Comparison of ENCODE assay signal across 1 cellular context in the genomic region with DNA sequence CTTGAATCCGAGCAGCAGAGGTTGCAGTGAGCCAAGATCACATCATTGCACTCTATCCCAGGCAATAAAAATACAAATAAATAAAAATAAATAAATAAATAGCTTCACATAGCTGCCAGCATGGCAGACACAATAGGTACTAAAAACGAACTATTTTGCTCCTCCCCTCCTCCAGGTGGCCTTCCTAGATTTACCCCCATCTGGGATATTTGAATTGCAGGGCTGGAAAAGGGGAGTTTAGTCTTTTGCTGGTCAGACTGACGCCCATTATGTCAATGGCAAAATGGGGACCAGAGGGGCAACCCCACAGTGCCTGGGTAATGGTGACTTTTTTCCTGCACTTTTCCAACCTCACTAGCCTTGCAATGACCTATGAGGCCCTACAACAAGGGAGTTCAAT.
TF ChIP-seq lines count a peak whose summit lies in the region.

No MANE protein-coding gene starts in this region.

TF ChIP-seq in K562, 482 proteins besides CTCF, POLR2A, EP300 and RAD21:
- TF ChIP-seq TAF15 (IDR thresholded peaks at IDR 0.05; ENCODE audit: low read depth, low read length) = no peak
- peak; percentile 50; the same call in 1 of the 2 replicates for TF ChIP-seq ZNF436 (CRISPR knock-in tag; IDR thresholded peaks at IDR 0.05)
- no peak for TF ChIP-seq MAFK (IDR thresholded peaks at IDR 0.05; ENCODE audit: low read length)
- TF ChIP-seq ZFP36 (IDR thresholded peaks at IDR 0.05; ENCODE audit: low read depth, low read length, partially characterized antibody) = peak; percentile 95
- peak; percentile 60 for TF ChIP-seq RBM25 (IDR thresholded peaks at IDR 0.05; ENCODE audit: low read depth, low read length, severe bottlenecking)
- peak; percentile 5 for TF ChIP-seq BRD9 (IDR thresholded peaks at IDR 0.05; ENCODE audit: low read depth, partially characterized antibody)
- TF ChIP-seq CBX3 (IDR thresholded peaks at IDR 0.05; ENCODE audit: borderline replicate concordance in 1 of 2, low read length in 2 of 2) = 0 out of 3 replicates have a peak, but pooled peaks of 1 of the 2 experiments have one; percentile 7
